ENCODE assay signal across 8 cellular contexts in genomic region chr6:18837013-18837412, GRCh38.
"Had no signal": no experiment of that assay in that cellular context is flagged by ENCODE, and none has a peak within 500 bp of the region (broad histone marks: within the 10 kb centered on the region; RNA-seq: fewer than 3 reads in every experiment).

No MANE protein-coding gene starts in this region.

- H3K27ac ChIP-seq: GM23248, HL-60 had no signal

- H2AFZ ChIP-seq: GM23248 had no signal

- H3K36me3 ChIP-seq: HAP-1 had no signal

- H3K4me3 ChIP-seq: GM23248, HAP-1 had no signal

- H3K4me1 ChIP-seq: HAP-1 had no signal

- ATAC-seq: HCT116, HepG2 had no signal

- DNase-seq: GM23248, GOT3, H7, HFFc6 had no signal

- H3K9ac ChIP-seq: GM23248 had no signal

- H3K9me3 ChIP-seq: HAP-1 had no signal
